8 cellular contexts compared by ENCODE assay signal in the genomic region with DNA sequence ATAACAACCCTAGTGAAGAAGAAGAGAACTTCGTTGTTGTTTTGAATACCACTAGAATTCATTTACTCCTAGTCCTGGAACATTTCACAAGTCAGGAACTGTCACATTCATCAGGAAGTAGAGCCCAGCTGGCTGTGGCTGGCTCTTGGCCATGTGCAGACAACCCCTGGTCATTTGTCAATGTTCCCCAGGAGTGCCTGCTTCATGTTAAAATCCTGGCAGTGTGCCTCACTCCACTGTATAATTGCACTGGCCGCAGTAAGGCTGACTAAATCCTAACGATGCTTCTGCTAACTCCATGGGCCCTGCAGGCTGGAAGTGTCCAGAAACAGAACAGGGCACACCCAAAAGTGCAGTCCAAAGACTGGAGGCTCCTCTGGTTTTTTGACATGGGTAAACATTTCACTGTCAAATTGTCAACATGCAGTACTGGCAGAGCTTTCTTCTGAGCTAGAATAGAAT. TPM values are rescaled to one million over a fixed set of nuclear protein-coding genes. Genes with fewer than 3 reads are reported as not detected.
DNase-seq lines count a peak whose midpoint lies in the region; ATAC-seq and TF ChIP-seq lines count a peak whose summit lies in the region.

No MANE protein-coding gene starts in this region.

- peaks cover 17% of the 10 kb centered on the region for H3K4me1 ChIP-seq in A673 (ENCODE audit: insufficient read depth, low read length, poor library complexity, severe bottlenecking)
- peaks cover 4 to 7% of the 10 kb centered on the region in 2 donors for H3K4me1 ChIP-seq in lung (ENCODE audit: control insufficient read depth in 2 of 2, insufficient read depth in 2 of 2, low read length in 2 of 2)

- H3K27me3 ChIP-seq in A673 (replicated peaks; ENCODE audit: insufficient read depth, low read depth, low read length, poor library complexity) (no peaks in the 10 kb centered on the region), lung (ENCODE audit: control insufficient read depth, insufficient read depth) (no peaks in the 10 kb centered on the region)

- no peak for TF ChIP-seq CTCF in A673 (conservative IDR thresholded peaks at IDR 0.05; ENCODE audit: low read depth, low read length)
- no peak for TF ChIP-seq CTCF in cardiac fibroblast (IDR thresholded peaks at IDR 0.05; ENCODE audit: low read depth, low read length)
- TF ChIP-seq CTCF in lung (IDR thresholded peaks at IDR 0.05; ENCODE audit: control extremely low read depth, extremely low read depth) = no peak

- H3K27ac Mint-ChIP-seq in T-helper 17 cell = no peak overlapping the region

- no peaks in the 10 kb centered on the region for H3K36me3 Mint-ChIP-seq in T-helper 17 cell (ENCODE audit: low read depth)

- 0 to 5% methylated on average over 3 of the region's 3 CpGs for WGBS in lung, 2 donors

- DNase-seq in A673 (ENCODE audit: low spot score) (peak; percentile 85), NCI-H1105 treated with DMSO at 0.1 percent for 48 hours (lab: John Stamatoyannopoulos, UW) (peak; percentile 91), cardiac fibroblast (ENCODE audit: low read depth in 2 of 2) (peak; percentile 87 to 99), lung (ENCODE audit: low spot score) (peak; percentile 88), T-helper 17 cell (no peak), CD1c-positive myeloid dendritic cell (ENCODE audit: extremely low spot score) (no peak), T-helper 2 cell (no peak)
- DNase-seq in effector CD4-positive, alpha-beta T cell = no peak

- POLR2A ChIA-PET in A673 (lab: Charles Lee; ENCODE audit: low non-redundant PET) = no interaction called here

- no peaks in the 10 kb centered on the region for H3K36me3 ChIP-seq in A673 (ENCODE audit: insufficient read depth, low read length, poor library complexity, severe bottlenecking)
- no peaks in the 10 kb centered on the region for H3K36me3 ChIP-seq in lung (ENCODE audit: control insufficient read depth in 2 of 2, insufficient read depth in 2 of 2, low read length in 2 of 2)

- peaks cover 26% of the 10 kb centered on the region for H3K27me3 Mint-ChIP-seq in T-helper 17 cell

- H3K4me3 ChIP-seq in A673 (ENCODE audit: low read depth, low read length, poor library complexity, severe bottlenecking) (no peak overlapping the region), cardiac fibroblast (replicated peaks in 1 of 2; ENCODE audit: low read depth in 2 of 2, low read length in 2 of 2) (no peak overlapping the region), lung (no peak overlapping the region)

- ATAC-seq in lung (ENCODE audit: insufficient read depth, low FRiP score) = peak; percentile 87
- ATAC-seq in T-helper 17 cell = no peak

- CTCF ChIA-PET in A673 (lab: Charles Lee) = interaction anchor here (2.1 kb wide), 1 partner anchor 13 kb away, joined by 5 read pairs; no protein-coding TSS in a partner anchor

- intact Hi-C loops in A673 (cut with micrococcal nuclease; ENCODE audit: unreplicated experiment) = no loop called here

- H3K27ac ChIP-seq in A673 (ENCODE audit: low read depth, low read length, poor library complexity, severe bottlenecking) (no peak overlapping the region), lung (ENCODE audit: low read depth in 1 of 2, low read length in 1 of 2) (no peak overlapping the region)

- H3K4me1 Mint-ChIP-seq in T-helper 17 cell = no peaks in the 10 kb centered on the region

- H3K9me3 ChIP-seq in A673 (ENCODE audit: low read depth, low read length, poor library complexity, severe bottlenecking) (no peaks in the 10 kb centered on the region), lung (ENCODE audit: control insufficient read depth in 2 of 2, insufficient read depth in 1 of 2, low read length in 1 of 2) (no peaks in the 10 kb centered on the region), T-helper 17 cell (ENCODE audit: control insufficient read depth, low read length, poor library complexity, severe bottlenecking) (no peaks in the 10 kb centered on the region)

- H3K4me3 Mint-ChIP-seq in T-helper 17 cell = no peak overlapping the region

- no TSS peak for BruUV-seq in A673 (replicated peaks; lab: Mats Ljungman, UMichigan)

RNA-seq across cellular contexts. Expression of a gene that starts 41.5 kb away (rescaled TPM):
- total RNA-seq in A673 (2021) (not detected in 2 replicates), lung (10 to 100 TPM in 1 of 2 donors, 1 to 10 TPM in 1; 4.0 to 14.8 TPM), T-helper 17 cell (not detected)
- 10 to 100 TPM; 10.5 to 23.3 TPM for polyA plus RNA-seq in lung

Comparison
In these comparisons a context has a peak if more than half of its experiments do, and no peak if none do; other contexts are left out.
1. DNase-seq: peak in A673 (single experiment), NCI-H1105 treated with DMSO at 0.1 percent for 48 hours (single experiment), cardiac fibroblast (2 of 2) and lung (single experiment); none in T-helper 17 cell (0 of 3), CD1c-positive myeloid dendritic cell (single experiment), effector CD4-positive, alpha-beta T cell (single experiment) and T-helper 2 cell (0 of 5).